ENCODE assay signal across 1 cellular context in the genomic region with DNA sequence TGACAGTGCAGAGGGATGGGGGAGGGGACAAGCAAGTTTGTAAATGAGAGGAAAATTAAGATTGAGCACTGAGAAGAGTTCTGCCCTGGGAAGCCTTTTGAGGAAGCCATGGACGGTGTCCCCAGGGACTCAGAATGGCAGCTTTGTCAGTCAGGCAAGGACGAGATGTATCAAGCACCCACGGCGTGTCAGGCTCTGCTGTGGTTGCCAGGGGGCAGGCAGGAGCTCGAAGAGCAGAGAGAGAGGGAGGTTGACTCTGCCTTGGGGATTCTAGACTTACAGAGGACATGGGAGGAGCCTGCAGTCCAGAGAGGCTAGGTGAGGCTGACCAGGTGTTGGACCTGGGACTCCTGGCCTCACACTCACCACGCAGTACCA.
TF ChIP-seq lines count a peak whose summit lies in the region.

No MANE protein-coding gene starts in this region.

TF ChIP-seq in SK-N-SH, 30 proteins besides CTCF, POLR2A, EP300 and RAD21:
- TF ChIP-seq ELF1 (IDR thresholded peaks at IDR 0.05) (no peak), TAF1 (IDR thresholded peaks at IDR 0.05; ENCODE audit: borderline replicate concordance, low read depth, low read length) (no peak)
- TF ChIP-seq, protein P1, sequence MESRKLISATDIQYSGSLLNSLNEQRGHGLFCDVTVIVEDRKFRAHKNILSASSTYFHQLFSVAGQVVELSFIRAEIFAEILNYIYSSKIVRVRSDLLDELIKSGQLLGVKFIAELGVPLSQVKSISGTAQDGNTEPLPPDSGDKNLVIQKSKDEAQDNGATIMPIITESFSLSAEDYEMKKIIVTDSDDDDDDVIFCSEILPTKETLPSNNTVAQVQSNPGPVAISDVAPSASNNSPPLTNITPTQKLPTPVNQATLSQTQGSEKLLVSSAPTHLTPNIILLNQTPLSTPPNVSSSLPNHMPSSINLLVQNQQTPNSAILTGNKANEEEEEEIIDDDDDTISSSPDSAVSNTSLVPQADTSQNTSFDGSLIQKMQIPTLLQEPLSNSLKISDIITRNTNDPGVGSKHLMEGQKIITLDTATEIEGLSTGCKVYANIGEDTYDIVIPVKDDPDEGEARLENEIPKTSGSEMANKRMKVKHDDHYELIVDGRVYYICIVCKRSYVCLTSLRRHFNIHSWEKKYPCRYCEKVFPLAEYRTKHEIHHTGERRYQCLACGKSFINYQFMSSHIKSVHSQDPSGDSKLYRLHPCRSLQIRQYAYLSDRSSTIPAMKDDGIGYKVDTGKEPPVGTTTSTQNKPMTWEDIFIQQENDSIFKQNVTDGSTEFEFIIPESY (IDR thresholded peaks at IDR 0.05; ENCODE audit: borderline replicate concordance, low read depth), result no peak
